In genomic region chr6:28161410-28162079, GRCh38 we compare ENCODE assay signal across 8 cellular contexts. TPM values are rescaled to one million over a fixed set of nuclear protein-coding genes. Genes with fewer than 3 reads are reported as not detected.
A peak's percentile ranks its signal among the peaks of the same experiment; 100 is the strongest.
DNase-seq lines count a peak whose midpoint lies in the region; ATAC-seq and FAIRE-seq lines count a peak whose summit lies in the region.

No MANE protein-coding gene starts in this region.

- peaks cover 9 to 14% of the 10 kb centered on the region in 2 donors for H3K27me3 Mint-ChIP-seq in effector memory CD8-positive, alpha-beta T cell

- peak overlapping the region; percentile 62 to 71 for H3K4me3 Mint-ChIP-seq in effector memory CD8-positive, alpha-beta T cell

- no peak overlapping the region for H4K8ac ChIP-seq in mesendoderm (ENCODE audit: low read depth, low read length)

- H3K4me3 ChIP-seq in mesendoderm (ENCODE audit: low read length) = peak overlapping the region; percentile 50

- no peak overlapping the region for H2AK5ac ChIP-seq in mesendoderm (ENCODE audit: low read length)

- peaks cover 8 to 11% of the 10 kb centered on the region in 2 donors for H3K4me1 Mint-ChIP-seq in effector memory CD8-positive, alpha-beta T cell (ENCODE audit: low read depth in 2 of 2)

- no peaks in the 10 kb centered on the region for H3K36me3 Mint-ChIP-seq in effector memory CD8-positive, alpha-beta T cell (ENCODE audit: insufficient read depth)

- peak; percentile 83 for FAIRE-seq in GM18507 (lab: Jason Lieb, UNC)
- FAIRE-seq in RCC 7860 (lab: Jason Lieb, UNC) = no peak

- H3K9ac ChIP-seq in mesendoderm (ENCODE audit: low read length) = peak overlapping the region; percentile 67

- H3K9me3 Mint-ChIP-seq in effector memory CD8-positive, alpha-beta T cell = no peaks in the 10 kb centered on the region

- no peaks in the 10 kb centered on the region for H3K36me3 ChIP-seq in mesendoderm (ENCODE audit: control insufficient read depth, insufficient read depth, low read length)

- H3K23ac ChIP-seq in mesendoderm (ENCODE audit: low read length) = no peak overlapping the region

- no peak overlapping the region for H3K4ac ChIP-seq in mesendoderm (ENCODE audit: low read depth, low read length)

- H3K56ac ChIP-seq in mesendoderm (ENCODE audit: low read length) = peak overlapping the region; percentile 75

- no peak overlapping the region for H2BK15ac ChIP-seq in mesendoderm (replicated peaks; ENCODE audit: low read depth)

- no CpG with 5 or more reads among the region's 32 CpGs for WGBS in mesendoderm (ENCODE audit: extremely low coverage, insufficient coverage, low lambda C conversion rate)

- H2BK5ac ChIP-seq in mesendoderm (ENCODE audit: low read length) = no peak overlapping the region

- H3K4me1 ChIP-seq in mesendoderm (ENCODE audit: control insufficient read depth, low read depth, low read length) = no peaks in the 10 kb centered on the region

- H3K18ac ChIP-seq in mesendoderm (ENCODE audit: low read length) = no peak overlapping the region

- H3K27me3 ChIP-seq in mesendoderm (ENCODE audit: insufficient read depth, low read length, poor library complexity) = no peaks in the 10 kb centered on the region

- H3K79me2 ChIP-seq in mesendoderm (ENCODE audit: control insufficient read depth, insufficient read depth, low read length) = no peaks in the 10 kb centered on the region

- H3K27ac Mint-ChIP-seq in effector memory CD8-positive, alpha-beta T cell = peak overlapping the region in 1 of 2 donors; percentile 23

- no peak overlapping the region for H2BK120ac ChIP-seq in mesendoderm (ENCODE audit: low read depth, low read length)

- H3K27ac ChIP-seq in mesendoderm (ENCODE audit: low read depth, low read length) = no peak overlapping the region

- DNase-seq in GM18507 (ENCODE audit: extremely low spot score, insufficient read length, low read depth) = peak; percentile 76
- DNase-seq in NCI-H748 (lab: John Stamatoyannopoulos, UW; ENCODE audit: unreplicated experiment) = peak; percentile 88
- peak; percentile 41 to 75 for DNase-seq in activated CD8-positive, alpha-beta memory T cell treated with anti-CD3 and anti-CD28 coated beads for 1 hour (ENCODE audit: extremely low read depth in 1 of 2, low read depth in 1 of 2)
- peak; percentile 74 to 83 (median 75) for DNase-seq in effector memory CD8-positive, alpha-beta T cell
- peak; percentile 91 for DNase-seq in mesendoderm
- peak; percentile 67 for DNase-seq in stimulated activated CD8-positive, alpha-beta memory T cell treated with anti-CD3 and anti-CD28 coated beads, Interleukin-15, amount 100 ng/mL, for 1 hour (ENCODE audit: low read depth)
- no peak for DNase-seq in RCC 7860 (ENCODE audit: low spot score)

- peak overlapping the region; percentile 95 for H4K5ac ChIP-seq in mesendoderm (ENCODE audit: low read length)

- H3K79me1 ChIP-seq in mesendoderm (ENCODE audit: low read length) = no peaks in the 10 kb centered on the region

- peak overlapping the region; percentile 93 for H3K4me2 ChIP-seq in mesendoderm (ENCODE audit: low read length)

- ATAC-seq in HG02970 (IDR thresholded peaks at IDR 0.05; ENCODE audit: low FRiP score, unreplicated experiment) = peak; percentile 89
- ATAC-seq in effector memory CD8-positive, alpha-beta T cell (replicated peaks) = peak; percentile 98

RNA-seq across cellular contexts. Expression of gene ZKSCAN8, which starts 19.9 kb away (rescaled TPM):
- 10.2 TPM for polyA plus RNA-seq in mesendoderm (2013, experiment 1 of 2)
- 10.4 TPM for polyA plus RNA-seq in mesendoderm (2013, experiment 2 of 2)

RNA-seq across cellular contexts. Expression of gene ZSCAN16, which starts 37.1 kb away (rescaled TPM):
- 8.8 TPM for polyA plus RNA-seq in mesendoderm (2013, experiment 1 of 2)
- polyA plus RNA-seq in mesendoderm (2013, experiment 2 of 2) = 9.4 TPM
